In genomic region chr3:97910931-97911351, GRCh38 we compare ENCODE assay signal across 1 cellular context.
TF ChIP-seq lines count a peak whose summit lies in the region.

No MANE protein-coding gene starts in this region.

TF ChIP-seq in K562, 482 proteins besides CTCF, POLR2A, EP300 and RAD21 (continued from another document and continues in another):
- TF ChIP-seq HNRNPUL1 (IDR thresholded peaks at IDR 0.05; ENCODE audit: low read length) (no peak), THRA (IDR thresholded peaks at IDR 0.05) (no peak), BACH1 (tag; IDR thresholded peaks at IDR 0.05) (no peak), CBX2 (IDR thresholded peaks at IDR 0.05; ENCODE audit: insufficient read depth, low read length, poor library complexity, severe bottlenecking) (no peak), PBX2 (CRISPR knock-in tag; IDR thresholded peaks at IDR 0.05; ENCODE audit: low read depth) (no peak), PBX2 (tag; conservative IDR thresholded peaks at IDR 0.05; ENCODE audit: low read depth) (peak; percentile 69), CREB3 (tag; conservative IDR thresholded peaks at IDR 0.05; ENCODE audit: low read depth) (no peak), TCF15 (CRISPR knock-in tag; IDR thresholded peaks at IDR 0.05) (no peak), COPS2 (conservative IDR thresholded peaks at IDR 0.05) (no peak), TBP (optimal IDR thresholded peaks at IDR 0.05; ENCODE audit: low read depth, low read length) (no peak), ZNF449 (CRISPR knock-in tag; IDR thresholded peaks at IDR 0.05) (no peak), L3MBTL2 (IDR thresholded peaks at IDR 0.05) (peak; percentile 53; the same call in 1 of the 2 replicates), STAT5A (IDR thresholded peaks at IDR 0.05; ENCODE audit: borderline replicate concordance, low read length) (peak; percentile 73), ZNF347 (CRISPR knock-in tag; IDR thresholded peaks at IDR 0.05; ENCODE audit: low read depth) (no peak), CCNT2 (IDR thresholded peaks at IDR 0.05; ENCODE audit: borderline replicate concordance, extremely low read depth, insufficient read length, low read depth, low read length) (peak; percentile 28), MAZ (CRISPR knock-in tag; conservative IDR thresholded peaks at IDR 0.05 in 1 of 2, IDR thresholded peaks at IDR 0.05 in 1 of 2) (0 out of 4 replicates have a peak, but pooled peaks of 1 of the 2 experiments have one; percentile 24), ZNF124 (CRISPR knock-in tag; IDR thresholded peaks at IDR 0.05) (no peak), MTF1 (CRISPR knock-in tag; IDR thresholded peaks at IDR 0.05; ENCODE audit: borderline replicate concordance) (no peak), ZNF764 (CRISPR knock-in tag; IDR thresholded peaks at IDR 0.05; ENCODE audit: low read depth) (no peak), EGR1 (conservative IDR thresholded peaks at IDR 0.05) (peak; percentile 19; the same call in 1 of the 2 replicates), ZNF79 (CRISPR knock-in tag; IDR thresholded peaks at IDR 0.05; ENCODE audit: low read depth) (no peak), ZBTB40 (IDR thresholded peaks at IDR 0.05) (no peak), ZBTB40 (CRISPR knock-in tag; IDR thresholded peaks at IDR 0.05) (no peak), ARNT (IDR thresholded peaks at IDR 0.05) (peak in 1 of 2 experiments; percentile 65; a peak in 1 of 4 replicates), CC2D1A (IDR thresholded peaks at IDR 0.05) (no peak), ZBTB34 (CRISPR knock-in tag; IDR thresholded peaks at IDR 0.05) (no peak), RNF2 (IDR thresholded peaks at IDR 0.05) (peak; percentile 61; the same call in 1 of the 2 replicates), HBP1 (CRISPR knock-in tag; IDR thresholded peaks at IDR 0.05) (no peak), NFIC (IDR thresholded peaks at IDR 0.05) (peak; percentile 60), ESRRA (IDR thresholded peaks at IDR 0.05; ENCODE audit: borderline replicate concordance, low read depth) (peak; percentile 15; the same call in 1 of the 2 replicates), ZNF766 (CRISPR knock-in tag; conservative IDR thresholded peaks at IDR 0.05) (peak; percentile 54; the same call in 1 of the 2 replicates)
